In genomic region chr3:36824443-36824842, GRCh38 we compare ENCODE assay signal across 24 cellular contexts.
"Had no signal": no experiment of that assay in that cellular context is flagged by ENCODE, and none has a peak within 500 bp of the region (broad histone marks: within the 10 kb centered on the region; RNA-seq: fewer than 3 reads in every experiment).

No MANE protein-coding gene starts in this region.

- H3K27me3 Mint-ChIP-seq: activated CD4-positive, alpha-beta T cell treated with anti-CD3 and anti-CD28 coated beads for 36 hours; activated naive CD8-positive, alpha-beta T cell treated with anti-CD3 and anti-CD28 coated beads, Interleukin-2, amount 50 U/mL, for 24 hours; central memory CD8-positive, alpha-beta T cell; dendritic cell treated with granulocyte-macrophage colony-stimulating factor and Interleukin-4, amounts not matched to agents 40 ng/mL and 50 ng/mL, for 4 days; naive thymus-derived CD4-positive, alpha-beta T cell; stimulated activated naive CD8-positive, alpha-beta T cell treated with anti-CD3 and anti-CD28 coated beads, Interleukin-15, Interleukin-2, amounts not matched to agents 100 ng/mL and 50 ng/mL, for 24 hours; T-cell had no signal

- H3K4me3 ChIP-seq: esophagus muscularis mucosa, right lobe of liver, thoracic aorta had no signal

- H3K27ac ChIP-seq: esophagus muscularis mucosa, right lobe of liver, thoracic aorta had no signal

- ATAC-seq: activated CD4-positive, alpha-beta T cell treated with anti-CD3 and anti-CD28 coated beads for 36 hours; activated naive CD8-positive, alpha-beta T cell treated with anti-CD3 and anti-CD28 coated beads, Interleukin-2, amount 50 U/mL, for 24 hours; activated T-cell treated with anti-CD3 and anti-CD28 coated beads, Interleukin-2, amount 50 U/mL, for 72 hours had no signal

- H3K4me1 ChIP-seq: esophagus muscularis mucosa, right lobe of liver had no signal

- H3K4me3 Mint-ChIP-seq: activated CD4-positive, alpha-beta T cell treated with anti-CD3 and anti-CD28 coated beads for 36 hours; activated naive CD4-positive, alpha-beta T cell treated with anti-CD3 and anti-CD28 coated beads for 36 hours; activated naive CD8-positive, alpha-beta T cell treated with anti-CD3 and anti-CD28 coated beads, Interleukin-2, amount 50 U/mL, for 24 hours; activated T-cell treated with anti-CD3 and anti-CD28 coated beads, Interleukin-2, amount 50 U/mL, for 72 hours; central memory CD8-positive, alpha-beta T cell; dendritic cell treated with granulocyte-macrophage colony-stimulating factor and Interleukin-4, amounts not matched to agents 40 ng/mL and 50 ng/mL, for 4 days; naive thymus-derived CD4-positive, alpha-beta T cell; stimulated activated naive CD8-positive, alpha-beta T cell treated with anti-CD3 and anti-CD28 coated beads, Interleukin-15, Interleukin-2, amounts not matched to agents 100 ng/mL and 50 ng/mL, for 24 hours; T-cell; T-helper 2 cell treated with Interferon-gamma antibody and Interleukin-4, amounts not matched to agents 5 μg/mL and 100 μg/mL, for 36 hours had no signal

- H3K9me3 Mint-ChIP-seq: activated naive CD4-positive, alpha-beta T cell treated with anti-CD3 and anti-CD28 coated beads for 36 hours; activated naive CD8-positive, alpha-beta T cell treated with anti-CD3 and anti-CD28 coated beads, Interleukin-2, amount 50 U/mL, for 24 hours; activated T-cell treated with anti-CD3 and anti-CD28 coated beads, Interleukin-2, amount 50 U/mL, for 72 hours; central memory CD8-positive, alpha-beta T cell; dendritic cell treated with granulocyte-macrophage colony-stimulating factor and Interleukin-4, amounts not matched to agents 40 ng/mL and 50 ng/mL, for 4 days; naive thymus-derived CD4-positive, alpha-beta T cell; stimulated activated naive CD8-positive, alpha-beta T cell treated with anti-CD3 and anti-CD28 coated beads, Interleukin-15, Interleukin-2, amounts not matched to agents 100 ng/mL and 50 ng/mL, for 24 hours; T-cell; T-helper 2 cell treated with Interferon-gamma antibody and Interleukin-4, amounts not matched to agents 5 μg/mL and 100 μg/mL, for 36 hours had no signal

- H3K27me3 ChIP-seq: esophagus muscularis mucosa, right lobe of liver had no signal

- H3K4me1 Mint-ChIP-seq: activated CD4-positive, alpha-beta T cell treated with anti-CD3 and anti-CD28 coated beads for 36 hours; activated naive CD8-positive, alpha-beta T cell treated with anti-CD3 and anti-CD28 coated beads, Interleukin-2, amount 50 U/mL, for 24 hours; central memory CD8-positive, alpha-beta T cell had no signal

- DNase-seq: activated CD4-positive, alpha-beta T cell treated with anti-CD3 and anti-CD28 coated beads for 36 hours; activated CD4-positive, alpha-beta T cell treated with anti-CD3 and anti-CD28 coated beads, Interleukin-2, amount 50 U/mL, for 4 hours; activated CD4-positive, CD25-positive, alpha-beta regulatory T cell; activated effector memory CD4-positive, alpha-beta T cell treated with Interleukin-2 at 50 U/mL for 16 hours; activated naive CD4-positive, alpha-beta T cell treated with anti-CD3 and anti-CD28 coated beads for 36 hours; activated naive CD8-positive, alpha-beta T cell treated with anti-CD3 and anti-CD28 coated beads, Interleukin-2, amount 50 U/mL, for 24 hours; activated T-cell treated with anti-CD3 and anti-CD28 coated beads for 4 hours; activated T-cell treated with anti-CD3 and anti-CD28 coated beads, Interleukin-2, amount 50 U/mL, for 72 hours; amygdala; foreskin melanocyte; islet precursor cell; midbrain; naive thymus-derived CD4-positive, alpha-beta T cell; posterior cingulate gyrus; right lobe of liver; stimulated activated CD4-positive, alpha-beta T cell treated with anti-CD3 and anti-CD28 coated beads, Interleukin-2, amount 100 ng/mL, for 48 hours; T-cell; trophoblast cell had no signal

- H3K27ac Mint-ChIP-seq: activated CD4-positive, alpha-beta T cell treated with anti-CD3 and anti-CD28 coated beads for 36 hours; activated naive CD4-positive, alpha-beta T cell treated with anti-CD3 and anti-CD28 coated beads for 36 hours; activated naive CD8-positive, alpha-beta T cell treated with anti-CD3 and anti-CD28 coated beads, Interleukin-2, amount 50 U/mL, for 24 hours; activated T-cell treated with anti-CD3 and anti-CD28 coated beads, Interleukin-2, amount 50 U/mL, for 72 hours; dendritic cell treated with granulocyte-macrophage colony-stimulating factor and Interleukin-4, amounts not matched to agents 40 ng/mL and 50 ng/mL, for 4 days; stimulated activated naive CD8-positive, alpha-beta T cell treated with anti-CD3 and anti-CD28 coated beads, Interleukin-15, Interleukin-2, amounts not matched to agents 100 ng/mL and 50 ng/mL, for 24 hours; T-cell; T-helper 2 cell treated with Interferon-gamma antibody and Interleukin-4, amounts not matched to agents 5 μg/mL and 100 μg/mL, for 36 hours had no signal

- H3K9me3 ChIP-seq: esophagus muscularis mucosa, right lobe of liver, thoracic aorta had no signal
